ENCODE assay signal across 12 cellular contexts in the genomic region with DNA sequence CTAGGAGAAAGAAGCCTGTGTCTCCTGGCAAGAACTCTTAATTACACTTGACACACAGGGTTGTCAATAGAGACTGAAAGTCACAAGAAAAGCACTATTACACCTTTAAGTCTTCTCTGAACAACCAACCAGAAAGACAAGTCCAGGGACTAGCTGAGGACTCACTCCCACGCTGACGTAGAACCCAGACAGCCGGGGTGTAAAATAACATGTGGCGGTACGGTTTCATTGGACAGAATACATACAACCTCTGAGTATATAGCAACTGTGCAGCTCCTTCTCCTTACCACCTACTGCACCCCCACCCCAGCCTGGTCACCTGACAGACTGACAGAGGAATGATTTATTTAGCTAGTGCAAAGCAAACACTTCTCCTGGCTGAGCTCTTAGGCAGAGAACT.
DNase-seq lines count a peak whose midpoint lies in the region; TF ChIP-seq lines count a peak whose summit lies in the region.
"Had no signal": no experiment of that assay in that cellular context is flagged by ENCODE, and none has a peak within 500 bp of the region (broad histone marks: within the 10 kb centered on the region; RNA-seq: fewer than 3 reads in every experiment).

No MANE protein-coding gene starts in this region.

- POLR2A ChIA-PET in PC-9 (lab: Charles Lee; ENCODE audit: unreplicated experiment) = interaction anchor here (0.5 to 0.8 kb wide), 2 partner anchors 12 to 237 kb away, joined by 3 to 19 read pairs; no protein-coding TSS in a partner anchor

- H3K9me3 ChIP-seq in PC-9 (ENCODE audit: insufficient read depth, low read depth) = 0 out of 2 replicates have a peak, but pooled peaks cover 3% of the 10 kb centered on the region

- no peaks in the 10 kb centered on the region for H3K36me3 ChIP-seq in PC-9 (ENCODE audit: low read depth)
- H3K36me3 ChIP-seq: heart right ventricle had no signal

- H3K27me3 Mint-ChIP-seq in type B pancreatic cell = no peaks in the 10 kb centered on the region
- H3K27me3 Mint-ChIP-seq in T-helper 2 cell treated with Interferon-gamma antibody and Interleukin-4, amounts not matched to agents 5 μg/mL and 100 μg/mL, for 36 hours (ENCODE audit: low read depth) = no peaks in the 10 kb centered on the region

- no peak overlapping the region for H3K27ac ChIP-seq in PC-9
- H3K27ac ChIP-seq: heart right ventricle had no signal

- no peak overlapping the region for H2AFZ ChIP-seq in PC-9

- H3F3A ChIP-seq in PC-9 (ENCODE audit: insufficient read depth, low read depth) = no peaks in the 10 kb centered on the region

- no TSS peak for BruUV-seq in PC-9 (replicated peaks; lab: Mats Ljungman, UMichigan)

- H3K9me3 Mint-ChIP-seq in type B pancreatic cell = peaks cover 7% of the 10 kb centered on the region
- H3K9me3 Mint-ChIP-seq in T-helper 2 cell treated with Interferon-gamma antibody and Interleukin-4, amounts not matched to agents 5 μg/mL and 100 μg/mL, for 36 hours = peaks cover 5% of the 10 kb centered on the region
- H3K9me3 Mint-ChIP-seq: activated T-helper 1 cell treated with anti-CD3 and anti-CD28 coated beads, Interleukin-12 subunit alpha, Interleukin-12 subunit beta, Interleukin-2, Interleukin-4 antibody, amounts not matched to agents 30 ng/mL and 10 ng/mL and 1 ng/mL, durations not matched to agents 14 hours and 24 hours and 36 hours had no signal

- peak overlapping the region; percentile 78 for H3K27ac Mint-ChIP-seq in type B pancreatic cell
- H3K27ac Mint-ChIP-seq in T-helper 2 cell treated with Interferon-gamma antibody and Interleukin-4, amounts not matched to agents 5 μg/mL and 100 μg/mL, for 36 hours = no peak overlapping the region
- H3K27ac Mint-ChIP-seq: activated T-helper 1 cell treated with anti-CD3 and anti-CD28 coated beads, Interleukin-12 subunit alpha, Interleukin-12 subunit beta, Interleukin-2, Interleukin-4 antibody, amounts not matched to agents 30 ng/mL and 10 ng/mL and 1 ng/mL, durations not matched to agents 14 hours and 24 hours and 36 hours had no signal

- DNase-seq in NCI-H1436 (lab: John Stamatoyannopoulos, UW) = peak; percentile 5
- no peak for DNase-seq in NCI-H1436 treated with DMSO at 0.1 percent for 48 hours (lab: John Stamatoyannopoulos, UW)
- peak in 1 of 2 experiments; percentile 64 for DNase-seq in PC-9
- DNase-seq in kidney glomerular epithelial cell (lab: John Stamatoyannopoulos, UW) = peak; percentile 6
- no peak for DNase-seq in type B pancreatic cell (ENCODE audit: extremely low spot score, unreplicated experiment)
- DNase-seq in T-helper 2 cell treated with Interferon-gamma antibody and Interleukin-4, amounts not matched to agents 5 μg/mL and 100 μg/mL, for 36 hours (ENCODE audit: low spot score) = no peak
- no peak for DNase-seq in activated effector memory CD4-positive, alpha-beta T cell treated with Interleukin-2 at 50 U/mL for 16 hours
- no peak for DNase-seq in NCI-H1694 treated with DMSO at 0.1 percent for 48 hours (lab: John Stamatoyannopoulos, UW)
- DNase-seq: heart right ventricle, KG1, retina had no signal

- no peaks in the 10 kb centered on the region for H3K27me3 ChIP-seq in PC-9 (ENCODE audit: insufficient read depth, low read depth)
- H3K27me3 ChIP-seq: heart right ventricle had no signal

- H3K4me1 Mint-ChIP-seq in type B pancreatic cell (ENCODE audit: unreplicated experiment) = no peaks in the 10 kb centered on the region
- no peaks in the 10 kb centered on the region for H3K4me1 Mint-ChIP-seq in T-helper 2 cell treated with Interferon-gamma antibody and Interleukin-4, amounts not matched to agents 5 μg/mL and 100 μg/mL, for 36 hours (ENCODE audit: low read depth)

- TF ChIP-seq CTCF in PC-9 (conservative IDR thresholded peaks at IDR 0.05) (no peak), type B pancreatic cell (conservative IDR thresholded peaks at IDR 0.05) (no peak)

- H3K4me3 ChIP-seq in PC-9 = no peak overlapping the region
- H3K4me3 ChIP-seq: heart right ventricle had no signal

- CTCF ChIA-PET in PC-9 (lab: Charles Lee) = interaction anchor here (1.0 kb wide), 1 partner anchor 105 kb away, joined by 3 read pairs; no protein-coding TSS in a partner anchor

- H3K36me3 Mint-ChIP-seq in type B pancreatic cell = no peaks in the 10 kb centered on the region
- H3K36me3 Mint-ChIP-seq in T-helper 2 cell treated with Interferon-gamma antibody and Interleukin-4, amounts not matched to agents 5 μg/mL and 100 μg/mL, for 36 hours (ENCODE audit: low read depth) = no peaks in the 10 kb centered on the region

- peaks cover 8% of the 10 kb centered on the region for H3K4me1 ChIP-seq in PC-9 (replicated peaks; ENCODE audit: insufficient read depth)
- H3K4me1 ChIP-seq: heart right ventricle had no signal

- no peaks in the 10 kb centered on the region for H3K79me2 ChIP-seq in PC-9 (ENCODE audit: low read depth)

- peak overlapping the region; percentile 34 for H3K4me3 Mint-ChIP-seq in type B pancreatic cell
- no peak overlapping the region for H3K4me3 Mint-ChIP-seq in T-helper 2 cell treated with Interferon-gamma antibody and Interleukin-4, amounts not matched to agents 5 μg/mL and 100 μg/mL, for 36 hours
- H3K4me3 Mint-ChIP-seq: activated T-helper 1 cell treated with anti-CD3 and anti-CD28 coated beads, Interleukin-12 subunit alpha, Interleukin-12 subunit beta, Interleukin-2, Interleukin-4 antibody, amounts not matched to agents 30 ng/mL and 10 ng/mL and 1 ng/mL, durations not matched to agents 14 hours and 24 hours and 36 hours had no signal

- no peaks in the 10 kb centered on the region for H4K20me1 ChIP-seq in PC-9 (ENCODE audit: insufficient read depth)

- intact Hi-C loops in PC-9 (cut with micrococcal nuclease; ENCODE audit: unreplicated experiment) = no loop called here

- 0 out of 2 replicates have a peak overlapping the region, but pooled peaks have one; percentile 18 for H3K4me2 ChIP-seq in PC-9

- no peaks in the 10 kb centered on the region; the same call in 1 of the 2 replicates for H3K9me2 ChIP-seq in PC-9 (ENCODE audit: insufficient read depth)

Comparison
In these comparisons a context has a peak if more than half of its experiments do, and no peak if none do; other contexts are left out.
1. DNase-seq: peak in NCI-H1436 (single experiment) and kidney glomerular epithelial cell (single experiment); none in NCI-H1436 treated with DMSO at 0.1 percent for 48 hours (single experiment), type B pancreatic cell (single experiment), T-helper 2 cell treated with Interferon-gamma antibody and Interleukin-4, amounts not matched to agents 5 μg/mL and 100 μg/mL, for 36 hours (single experiment), activated effector memory CD4-positive, alpha-beta T cell treated with Interleukin-2 at 50 U/mL for 16 hours (single experiment) and NCI-H1694 treated with DMSO at 0.1 percent for 48 hours (single experiment).